In genomic region chr3:20458994-20459736, GRCh38 we compare ENCODE assay signal across 1 cellular context.
TF ChIP-seq lines count a peak whose summit lies in the region.

No MANE protein-coding gene starts in this region.

TF ChIP-seq in HepG2, 621 proteins besides CTCF, POLR2A, EP300 and RAD21 (continued from another document):
- no peak for TF ChIP-seq TRAFD1 (CRISPR knock-in tag; IDR thresholded peaks at IDR 0.05; ENCODE audit: borderline replicate concordance)
